Comparison of ENCODE assay signal across 23 cellular contexts in the genomic region with DNA sequence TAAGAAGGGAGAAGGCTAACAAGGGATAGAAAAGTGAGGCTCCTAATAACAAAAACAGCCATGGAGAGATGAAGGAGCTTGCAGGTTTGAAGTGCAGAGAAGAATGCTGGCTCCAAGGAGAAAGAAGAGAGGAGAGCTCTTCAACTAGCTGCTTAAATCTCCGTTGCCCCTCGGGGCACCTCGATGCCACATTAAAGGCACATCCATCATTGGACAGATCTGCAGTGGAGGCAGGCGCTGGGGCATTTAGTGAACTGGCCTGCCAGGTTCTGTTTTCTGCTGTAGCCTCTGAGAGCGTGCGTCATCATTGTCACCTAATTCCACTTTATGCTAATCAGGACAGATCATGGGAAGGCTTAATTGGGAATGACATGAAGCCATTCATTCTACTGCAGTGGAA.
DNase-seq lines count a peak whose midpoint lies in the region; ATAC-seq and TF ChIP-seq lines count a peak whose summit lies in the region.
"Had no signal": no experiment of that assay in that cellular context is flagged by ENCODE, and none has a peak within 500 bp of the region (broad histone marks: within the 10 kb centered on the region; RNA-seq: fewer than 3 reads in every experiment).

No MANE protein-coding gene starts in this region.

- no peaks in the 10 kb centered on the region for H3F3A ChIP-seq in GM23338 (replicated peaks; ENCODE audit: low read depth)
- no peaks in the 10 kb centered on the region for H3F3A ChIP-seq in neural progenitor cell (ENCODE audit: low read depth)

- no peak for DNase-seq in GM23338 (ENCODE audit: low spot score)
- peak; percentile 49 for DNase-seq in neural progenitor cell (ENCODE audit: low spot score)
- peak; percentile 29 for DNase-seq in retina
- DNase-seq in activated T-cell treated with anti-CD3 and anti-CD28 coated beads, Interleukin-2, amount 50 U/mL, for 48 hours: no peak
- no peak for DNase-seq in activated effector memory CD4-positive, alpha-beta T cell treated with anti-CD3 and anti-CD28 coated beads, Interleukin-2, amount 50 U/mL, for 16 hours
- DNase-seq in aorta: no peak
- DNase-seq: 8988T; ACHN; BE2C; C1 segment of cervical spinal cord; CD4-positive, alpha-beta memory T cell; CD4-positive, CD25-positive, alpha-beta regulatory T cell; CD8-positive, alpha-beta memory T cell; COR-L47; DMS 273 treated with DMSO at 0.1 percent for 48 hours; DMS153; DMS53; DMS79; DND-41; EL; GF-D8 had no signal

- no peak overlapping the region for H3K9ac ChIP-seq in neural progenitor cell
- H3K9ac ChIP-seq: BLaER1 had no signal

- H3K9me3 Mint-ChIP-seq in GM23338: no peaks in the 10 kb centered on the region
- no peaks in the 10 kb centered on the region for H3K9me3 Mint-ChIP-seq in neural progenitor cell

- peaks cover 6% of the 10 kb centered on the region; the same call in 2 of the 3 replicates for H3K4me1 Mint-ChIP-seq in GM23338
- H3K4me1 Mint-ChIP-seq in neural progenitor cell: peaks cover 16% of the 10 kb centered on the region
- H3K4me1 Mint-ChIP-seq: CD14-positive monocyte; CD4-positive, alpha-beta memory T cell; CD4-positive, CD25-positive, alpha-beta regulatory T cell; CD8-positive, alpha-beta memory T cell had no signal

- intact Hi-C loops in aorta (cut with DNase I): no loop called here

- ATAC-seq in GM23338 (no peak), aorta (ENCODE audit: low FRiP score) (no peak)

- no peaks in the 10 kb centered on the region for H3K9me3 ChIP-seq in neural progenitor cell (ENCODE audit: low read depth)
- H3K9me3 ChIP-seq in aorta (ENCODE audit: control insufficient read depth, low read length): no peaks in the 10 kb centered on the region
- H3K9me3 ChIP-seq: BE2C, BLaER1 had no signal

- no peaks in the 10 kb centered on the region for H3K36me3 Mint-ChIP-seq in GM23338 (ENCODE audit: low read depth)
- H3K36me3 Mint-ChIP-seq in neural progenitor cell: no peaks in the 10 kb centered on the region
- H3K36me3 Mint-ChIP-seq: CD14-positive monocyte; CD4-positive, alpha-beta memory T cell; CD4-positive, CD25-positive, alpha-beta regulatory T cell had no signal

- H2AFZ ChIP-seq in GM23338 (0 out of 2 replicates have a peak overlapping the region, but pooled peaks have one; percentile 25), neural progenitor cell (replicated peaks) (peak overlapping the region; percentile 55)

- H3K27me3 Mint-ChIP-seq in GM23338 (ENCODE audit: insufficient read depth, low read depth, poor library complexity) (no peaks in the 10 kb centered on the region), neural progenitor cell (ENCODE audit: insufficient read depth, low read depth) (peaks cover 5% of the 10 kb centered on the region)
- H3K27me3 Mint-ChIP-seq: CD4-positive, alpha-beta memory T cell; CD4-positive, CD25-positive, alpha-beta regulatory T cell; CD8-positive, alpha-beta memory T cell had no signal

- H3K27ac ChIP-seq in GM23338 (ENCODE audit: low read depth) (no peak overlapping the region), neural progenitor cell (no peak overlapping the region), aorta (ENCODE audit: low read depth in 1 of 2, low read length in 2 of 2) (no peak overlapping the region)
- H3K27ac ChIP-seq: BLaER1 had no signal

- H3K4me1 ChIP-seq in GM23338 (ENCODE audit: insufficient read depth) (no peaks in the 10 kb centered on the region), neural progenitor cell (peaks cover 13% of the 10 kb centered on the region), aorta (ENCODE audit: control insufficient read depth in 1 of 2, insufficient read depth in 2 of 2, low read length in 2 of 2) (no peaks in the 10 kb centered on the region)
- H3K4me1 ChIP-seq: BE2C, BLaER1 had no signal

- 58 to 72% methylated on average over 6 of the region's 6 CpGs for WGBS in aorta, 2 donors

- H3K4me3 ChIP-seq in GM23338 (no peak overlapping the region), neural progenitor cell (no peak overlapping the region), aorta (ENCODE audit: low read length in 2 of 2) (no peak overlapping the region)
- H3K4me3 ChIP-seq: BLaER1 had no signal

- H4K20me1 ChIP-seq in GM23338 (replicated peaks; ENCODE audit: insufficient read depth) (no peaks in the 10 kb centered on the region), neural progenitor cell (ENCODE audit: low read depth) (no peaks in the 10 kb centered on the region)
- H4K20me1 ChIP-seq: BLaER1 had no signal

- H3K79me2 ChIP-seq in GM23338 (replicated peaks; ENCODE audit: insufficient read depth) (no peaks in the 10 kb centered on the region), neural progenitor cell (ENCODE audit: low read depth) (no peaks in the 10 kb centered on the region)

- H3K27me3 ChIP-seq in GM23338 (ENCODE audit: insufficient read depth) (no peaks in the 10 kb centered on the region), neural progenitor cell (no peaks in the 10 kb centered on the region), aorta (ENCODE audit: control insufficient read depth in 1 of 2, insufficient read depth in 2 of 2, low read length in 1 of 2) (no peaks in the 10 kb centered on the region)
- H3K27me3 ChIP-seq: BE2C, BLaER1 had no signal

- H3K9me2 ChIP-seq in GM23338 (ENCODE audit: insufficient read depth): no peaks in the 10 kb centered on the region

- no peak for TF ChIP-seq CTCF in GM23338 (conservative IDR thresholded peaks at IDR 0.05; ENCODE audit: low read depth in 2 of 2)
- TF ChIP-seq CTCF in neural progenitor cell (IDR thresholded peaks at IDR 0.05): no peak

- H3K36me3 ChIP-seq in GM23338 (ENCODE audit: insufficient read depth): no peaks in the 10 kb centered on the region
- H3K36me3 ChIP-seq in neural progenitor cell: no peaks in the 10 kb centered on the region
- no peaks in the 10 kb centered on the region for H3K36me3 ChIP-seq in aorta (ENCODE audit: control insufficient read depth in 1 of 2, insufficient read depth in 2 of 2, low read length in 1 of 2)
- H3K36me3 ChIP-seq: BE2C, BLaER1 had no signal

- H3K4me2 ChIP-seq in GM23338 (no peak overlapping the region), neural progenitor cell (peak overlapping the region; percentile 43)
- H3K4me2 ChIP-seq: BLaER1 had no signal

- H3K27ac Mint-ChIP-seq in GM23338 (no peak overlapping the region), neural progenitor cell (no peak overlapping the region)
- H3K27ac Mint-ChIP-seq: CD14-positive monocyte; CD4-positive, alpha-beta memory T cell; CD4-positive, CD25-positive, alpha-beta regulatory T cell; CD8-positive, alpha-beta memory T cell had no signal

- H3K4me3 Mint-ChIP-seq in GM23338: no peak overlapping the region
- no peak overlapping the region for H3K4me3 Mint-ChIP-seq in neural progenitor cell
- H3K4me3 Mint-ChIP-seq: CD14-positive monocyte; CD4-positive, alpha-beta memory T cell; CD4-positive, CD25-positive, alpha-beta regulatory T cell; CD8-positive, alpha-beta memory T cell had no signal

TF ChIP-seq in GM23338, 12 proteins besides CTCF, POLR2A, EP300 and RAD21 (continues in another document):
- TF ChIP-seq NANOG (IDR thresholded peaks at IDR 0.05; ENCODE audit: borderline replicate concordance) (no peak), POLR2AphosphoS5 (IDR thresholded peaks at IDR 0.05; ENCODE audit: low read depth) (no peak), EZH2 (IDR thresholded peaks at IDR 0.05; ENCODE audit: low read depth, unreplicated experiment) (no peak), JUNB (IDR thresholded peaks at IDR 0.05; ENCODE audit: unreplicated experiment) (no peak), STAT1 (IDR thresholded peaks at IDR 0.05; ENCODE audit: unreplicated experiment) (no peak), EZH2phosphoT487 (IDR thresholded peaks at IDR 0.05; ENCODE audit: unreplicated experiment) (no peak), ZNF331 (CRISPR knock-in tag; IDR thresholded peaks at IDR 0.05; ENCODE audit: low read depth) (no peak), CREB1 (CRISPR knock-in tag; IDR thresholded peaks at IDR 0.05; ENCODE audit: low read depth) (no peak)
- TF ChIP-seq, protein P1, sequence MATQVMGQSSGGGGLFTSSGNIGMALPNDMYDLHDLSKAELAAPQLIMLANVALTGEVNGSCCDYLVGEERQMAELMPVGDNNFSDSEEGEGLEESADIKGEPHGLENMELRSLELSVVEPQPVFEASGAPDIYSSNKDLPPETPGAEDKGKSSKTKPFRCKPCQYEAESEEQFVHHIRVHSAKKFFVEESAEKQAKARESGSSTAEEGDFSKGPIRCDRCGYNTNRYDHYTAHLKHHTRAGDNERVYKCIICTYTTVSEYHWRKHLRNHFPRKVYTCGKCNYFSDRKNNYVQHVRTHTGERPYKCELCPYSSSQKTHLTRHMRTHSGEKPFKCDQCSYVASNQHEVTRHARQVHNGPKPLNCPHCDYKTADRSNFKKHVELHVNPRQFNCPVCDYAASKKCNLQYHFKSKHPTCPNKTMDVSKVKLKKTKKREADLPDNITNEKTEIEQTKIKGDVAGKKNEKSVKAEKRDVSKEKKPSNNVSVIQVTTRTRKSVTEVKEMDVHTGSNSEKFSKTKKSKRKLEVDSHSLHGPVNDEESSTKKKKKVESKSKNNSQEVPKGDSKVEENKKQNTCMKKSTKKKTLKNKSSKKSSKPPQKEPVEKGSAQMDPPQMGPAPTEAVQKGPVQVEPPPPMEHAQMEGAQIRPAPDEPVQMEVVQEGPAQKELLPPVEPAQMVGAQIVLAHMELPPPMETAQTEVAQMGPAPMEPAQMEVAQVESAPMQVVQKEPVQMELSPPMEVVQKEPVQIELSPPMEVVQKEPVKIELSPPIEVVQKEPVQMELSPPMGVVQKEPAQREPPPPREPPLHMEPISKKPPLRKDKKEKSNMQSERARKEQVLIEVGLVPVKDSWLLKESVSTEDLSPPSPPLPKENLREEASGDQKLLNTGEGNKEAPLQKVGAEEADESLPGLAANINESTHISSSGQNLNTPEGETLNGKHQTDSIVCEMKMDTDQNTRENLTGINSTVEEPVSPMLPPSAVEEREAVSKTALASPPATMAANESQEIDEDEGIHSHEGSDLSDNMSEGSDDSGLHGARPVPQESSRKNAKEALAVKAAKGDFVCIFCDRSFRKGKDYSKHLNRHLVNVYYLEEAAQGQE (IDR thresholded peaks at IDR 0.05; ENCODE audit: unreplicated experiment): no peak
- TF ChIP-seq, protein P2, sequence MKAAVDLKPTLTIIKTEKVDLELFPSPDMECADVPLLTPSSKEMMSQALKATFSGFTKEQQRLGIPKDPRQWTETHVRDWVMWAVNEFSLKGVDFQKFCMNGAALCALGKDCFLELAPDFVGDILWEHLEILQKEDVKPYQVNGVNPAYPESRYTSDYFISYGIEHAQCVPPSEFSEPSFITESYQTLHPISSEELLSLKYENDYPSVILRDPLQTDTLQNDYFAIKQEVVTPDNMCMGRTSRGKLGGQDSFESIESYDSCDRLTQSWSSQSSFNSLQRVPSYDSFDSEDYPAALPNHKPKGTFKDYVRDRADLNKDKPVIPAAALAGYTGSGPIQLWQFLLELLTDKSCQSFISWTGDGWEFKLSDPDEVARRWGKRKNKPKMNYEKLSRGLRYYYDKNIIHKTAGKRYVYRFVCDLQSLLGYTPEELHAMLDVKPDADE (IDR thresholded peaks at IDR 0.05): no peak

Comparison
In these comparisons a context has a peak if more than half of its experiments do, and no peak if none do; other contexts are left out.
1. DNase-seq: peak in neural progenitor cell (single experiment) and retina (single experiment); none in GM23338 (single experiment), activated T-cell treated with anti-CD3 and anti-CD28 coated beads, Interleukin-2, amount 50 U/mL, for 48 hours (0 of 2), activated effector memory CD4-positive, alpha-beta T cell treated with anti-CD3 and anti-CD28 coated beads, Interleukin-2, amount 50 U/mL, for 16 hours (single experiment) and aorta (0 of 2).